In genomic region chr19:43532962-43533545, GRCh38 we compare ENCODE assay signal across 8 cellular contexts. TPM values are rescaled to one million over a fixed set of nuclear protein-coding genes. Genes with fewer than 3 reads are reported as not detected.
A peak's percentile ranks its signal among the peaks of the same experiment; 100 is the strongest.
DNase-seq lines count a peak whose midpoint lies in the region; ATAC-seq and TF ChIP-seq lines count a peak whose summit lies in the region.

Gene ZNF575 (plus strand): TSS chr19:43533188. CDS start chr19:43534423, 1,235 bp downstream.

- ATAC-seq in HG03196 (IDR thresholded peaks at IDR 0.05; ENCODE audit: unreplicated experiment): peak; percentile 51

- H3K4me3 ChIP-seq in AG09309 (ENCODE audit: control insufficient read depth, low read depth, low read length): peak within 1 kb of the TSS; percentile 58

- H3K27me3 ChIP-seq in layer of hippocampus (ENCODE audit: control insufficient read depth, insufficient read depth, low read length): no peaks in the 10 kb centered on the region

- peak within 1 kb of the TSS; percentile 89 for H3K4me3 Mint-ChIP-seq in chondrocyte (ENCODE audit: unreplicated experiment)

- H3K9me3 Mint-ChIP-seq in chondrocyte (ENCODE audit: low read depth): no peaks in the 10 kb centered on the region

- in situ Hi-C loops in GM18951 (cut with MboI; ENCODE audit: low sequenced_read_pairs, unreplicated experiment): no loop called here

- H3K4me1 Mint-ChIP-seq in chondrocyte (ENCODE audit: low read depth): peaks cover 26% of the 10 kb centered on the region

- DNase-seq in AG09309 (ENCODE audit: low read depth) (peak; percentile 82), NCI-H345 (lab: John Stamatoyannopoulos, UW) (peak; percentile 90), chondrocyte (ENCODE audit: low spot score) (peak; percentile 98)
- peak; percentile 76 for DNase-seq in activated CD4-positive, alpha-beta T cell treated with anti-CD3 and anti-CD28 coated beads for 1 hour
- DNase-seq in stimulated activated CD4-positive, alpha-beta T cell treated with anti-CD3 and anti-CD28 coated beads, Interleukin-1b, Interleukin-23, amount 100 ng/mL, for 24 hours (ENCODE audit: low read depth in 4 of 4, low spot score in 1 of 4): peak; percentile 58 to 81 (median 70)

- no peaks in the 10 kb centered on the region for H3K27me3 Mint-ChIP-seq in chondrocyte (ENCODE audit: low read depth)

- H3K36me3 Mint-ChIP-seq in chondrocyte (ENCODE audit: low read depth): peaks cover 6% of the 10 kb centered on the region

- H3K27ac ChIP-seq in layer of hippocampus (ENCODE audit: low read depth, low read length): peak within 1 kb of the TSS; percentile 98

- TF ChIP-seq POLR2A in GM18951 (IDR thresholded peaks at IDR 0.05; ENCODE audit: extremely low read depth, insufficient read depth, insufficient read length): peak; percentile 55

- peak within 1 kb of the TSS; percentile 99 for H3K27ac Mint-ChIP-seq in chondrocyte (ENCODE audit: unreplicated experiment)

- TF ChIP-seq CTCF in AG09309 (IDR thresholded peaks at IDR 0.05; ENCODE audit: control insufficient read depth, insufficient read depth, low read depth, low read length, missing control alignments) (no peak), chondrocyte (IDR thresholded peaks at IDR 0.05) (peak; percentile 16)

RNA-seq across cellular contexts. Expression of gene ZNF575, which starts in this region (rescaled TPM):
- 4.1 to 6.0 TPM (median 5.1 TPM) in 3 replicates for total RNA-seq in chondrocyte

Comparison
In these comparisons a context has a peak if more than half of its experiments do, and no peak if none do; other contexts are left out.
1. Peak in every context shown above with its lines: DNase-seq, ATAC-seq, H3K4me3 ChIP-seq and H3K27ac ChIP-seq.